Comparison of ENCODE assay signal across 13 cellular contexts in the genomic region with DNA sequence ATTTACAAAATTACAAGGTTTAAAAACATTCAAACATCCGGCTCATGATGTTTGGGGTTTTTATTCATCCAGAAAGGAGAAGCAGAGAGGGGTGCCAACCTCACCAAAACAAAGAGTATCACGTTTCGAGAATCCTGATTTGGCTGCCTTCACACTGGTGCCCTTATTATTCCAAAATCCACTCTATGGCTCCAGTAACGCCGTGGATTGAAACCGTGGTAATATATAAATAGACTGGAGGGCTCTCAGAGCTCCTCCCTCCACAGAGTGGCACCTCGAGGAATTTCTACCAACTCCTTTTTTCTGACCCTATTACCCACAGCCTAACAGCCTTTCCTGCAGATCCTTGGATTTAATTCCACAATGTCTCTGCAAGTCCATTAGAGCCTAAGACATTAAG.
A peak's percentile ranks its signal among the peaks of the same experiment; 100 is the strongest.
DNase-seq lines count a peak whose midpoint lies in the region; ATAC-seq and TF ChIP-seq lines count a peak whose summit lies in the region.
"Had no signal": no experiment of that assay in that cellular context is flagged by ENCODE, and none has a peak within 500 bp of the region (broad histone marks: within the 10 kb centered on the region; RNA-seq: fewer than 3 reads in every experiment).

No MANE protein-coding gene starts in this region.

- no peaks in the 10 kb centered on the region for H4K20me1 ChIP-seq in OCI-LY7 (ENCODE audit: insufficient read depth, low read length)

- TF ChIP-seq POLR2A in testis (IDR thresholded peaks at IDR 0.05) = no peak

- no peaks in the 10 kb centered on the region for H3K9me2 ChIP-seq in OCI-LY7 (ENCODE audit: insufficient read depth, low read length)

- TF ChIP-seq CTCF in testis (IDR thresholded peaks at IDR 0.05) (no peak), OCI-LY7 (conservative IDR thresholded peaks at IDR 0.05; ENCODE audit: low read length) (no peak)

- no peaks in the 10 kb centered on the region for H3K9me3 ChIP-seq in testis
- no peaks in the 10 kb centered on the region for H3K9me3 ChIP-seq in OCI-LY7 (ENCODE audit: low read length)

- peak; percentile 63 for DNase-seq in NCI-H146 (lab: John Stamatoyannopoulos, UW)
- peak; percentile 69 for DNase-seq in NCI-H69 (lab: John Stamatoyannopoulos, UW)
- no peak for DNase-seq in left cardiac atrium
- DNase-seq in testis = no peak
- DNase-seq in OCI-LY7 (ENCODE audit: low spot score) = no peak
- no peak for DNase-seq in NAMALWA (ENCODE audit: low spot score)
- DNase-seq in activated CD4-positive, CD25-positive, alpha-beta regulatory T cell (lab: John Stamatoyannopoulos, UW) = no peak
- DNase-seq: activated CD4-positive, alpha-beta T cell treated with anti-CD3 and anti-CD28 coated beads, Interleukin-2, amount 10 ng/mL, durations not matched to agents 24 days and 14 days; CD8-positive, alpha-beta T cell; foreskin keratinocyte; naive thymus-derived CD4-positive, alpha-beta T cell; NCI-H187 had no signal

- POLR2A ChIA-PET in OCI-LY7 (lab: Charles Lee) = interaction anchor here (0.6 kb wide), 1 partner anchor 921 kb away, joined by 3 read pairs; no protein-coding TSS in a partner anchor

- intact Hi-C loops in left cardiac atrium (cut with DNase I) = loop anchor here (5.0 to 10.0 kb wide), 5 partner anchors 233 to 505 kb away; a partner anchor contains a TSS
- intact Hi-C loops in testis (cut with DNase I; ENCODE audit: low total_unique reads) = no loop called here
- intact Hi-C loops in OCI-LY7 (cut with micrococcal nuclease; ENCODE audit: unreplicated experiment) = no loop called here

- H3K36me3 ChIP-seq in testis (ENCODE audit: low read depth, missing control alignments) (no peaks in the 10 kb centered on the region), OCI-LY7 (ENCODE audit: insufficient read depth, low read length) (no peaks in the 10 kb centered on the region)

- H3K79me2 ChIP-seq in OCI-LY7 (ENCODE audit: insufficient read depth, low read depth, low read length) = no peaks in the 10 kb centered on the region

- H3K4me1 ChIP-seq in testis (peaks cover 3% of the 10 kb centered on the region), OCI-LY7 (ENCODE audit: insufficient read depth, low read length, poor library complexity, severe bottlenecking) (no peaks in the 10 kb centered on the region)
- H3K4me1 ChIP-seq: foreskin keratinocyte had no signal

- 52 to 73% methylated on average over 7 of the region's 7 CpGs for WGBS in testis, 2 donors

- H3K27me3 ChIP-seq in testis = no peaks in the 10 kb centered on the region

- no TSS peak for BruUV-seq in OCI-LY7 (replicated peaks; lab: Mats Ljungman, UMichigan)

- CTCF ChIA-PET in OCI-LY7 (lab: Charles Lee; ENCODE audit: unreplicated experiment) = no interaction called here

- no peak overlapping the region for H2AFZ ChIP-seq in OCI-LY7 (ENCODE audit: low read length)

- no peak overlapping the region for H3K4me3 ChIP-seq in testis
- no peak overlapping the region for H3K4me3 ChIP-seq in OCI-LY7 (ENCODE audit: low read depth, low read length, poor library complexity, severe bottlenecking)
- H3K4me3 ChIP-seq: skin epidermis had no signal

- ATAC-seq in left cardiac atrium = peak; percentile 35 to 47
- ATAC-seq: CD8-positive, alpha-beta T cell; foreskin keratinocyte; naive thymus-derived CD4-positive, alpha-beta T cell had no signal

- H3K4me2 ChIP-seq in OCI-LY7 (ENCODE audit: low read length) = no peak overlapping the region

- H3K27ac ChIP-seq in testis (peak overlapping the region; percentile 29 to 77), OCI-LY7 (ENCODE audit: low read depth, low read length, poor library complexity, severe bottlenecking) (no peak overlapping the region)
- H3K27ac ChIP-seq: foreskin keratinocyte had no signal

Comparison
In these comparisons a context has a peak if more than half of its experiments do, and no peak if none do; other contexts are left out.
1. DNase-seq: peak in NCI-H146 (single experiment) and NCI-H69 (single experiment); none in left cardiac atrium (single experiment), testis (single experiment), OCI-LY7 (single experiment), NAMALWA (single experiment) and activated CD4-positive, CD25-positive, alpha-beta regulatory T cell (0 of 4).
2. intact Hi-C loops: an anchor here in left cardiac atrium (5.0 to 10.0 kb wide); none called in testis and OCI-LY7.